In the genomic region with DNA sequence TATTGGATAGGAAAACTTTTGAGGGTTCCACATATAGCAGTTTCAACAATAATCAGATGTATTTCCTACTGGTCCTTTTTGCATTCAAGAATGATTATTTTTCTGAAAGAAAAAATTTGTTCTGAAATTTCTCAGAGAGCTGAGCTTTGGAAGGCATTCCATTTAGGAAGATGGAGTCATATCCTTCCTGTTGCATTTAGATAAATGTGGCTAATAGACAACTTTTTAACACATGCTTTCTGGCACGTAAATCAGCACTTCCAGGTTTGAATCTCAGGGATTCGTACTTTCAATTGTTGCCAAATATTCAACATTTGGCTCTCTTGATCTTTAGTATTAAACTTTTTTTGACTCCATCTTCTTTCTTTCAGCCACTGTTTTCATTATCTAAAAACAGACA, we compare ENCODE assay signal across 1 cellular context.
TF ChIP-seq lines count a peak whose summit lies in the region.

No MANE protein-coding gene starts in this region.

TF ChIP-seq in A549, 52 proteins besides CTCF, POLR2A, EP300 and RAD21 (continued from another document):
- TF ChIP-seq KDM1A (IDR thresholded peaks at IDR 0.05; ENCODE audit: low read depth) = no peak
- TF ChIP-seq MAX (IDR thresholded peaks at IDR 0.05) = no peak
- TF ChIP-seq, protein P1, sequence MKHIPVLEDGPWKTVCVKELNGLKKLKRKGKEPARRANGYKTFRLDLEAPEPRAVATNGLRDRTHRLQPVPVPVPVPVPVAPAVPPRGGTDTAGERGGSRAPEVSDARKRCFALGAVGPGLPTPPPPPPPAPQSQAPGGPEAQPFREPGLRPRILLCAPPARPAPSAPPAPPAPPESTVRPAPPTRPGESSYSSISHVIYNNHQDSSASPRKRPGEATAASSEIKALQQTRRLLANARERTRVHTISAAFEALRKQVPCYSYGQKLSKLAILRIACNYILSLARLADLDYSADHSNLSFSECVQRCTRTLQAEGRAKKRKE (CRISPR knock-in tag; IDR thresholded peaks at IDR 0.05; ENCODE audit: low read depth) = no peak
